ENCODE assay signal across 9 cellular contexts in genomic region chr10:12635127-12635541, GRCh38.
DNase-seq lines count a peak whose midpoint lies in the region; ATAC-seq lines count a peak whose summit lies in the region.
"Had no signal": no experiment of that assay in that cellular context is flagged by ENCODE, and none has a peak within 500 bp of the region (broad histone marks: within the 10 kb centered on the region; RNA-seq: fewer than 3 reads in every experiment).

No MANE protein-coding gene starts in this region.

- H3K36me3 ChIP-seq in stomach smooth muscle (ENCODE audit: control insufficient read depth in 2 of 2, insufficient read depth in 2 of 2, low read length in 2 of 2) = no peaks in the 10 kb centered on the region

- H3K4me1 ChIP-seq in stomach smooth muscle (ENCODE audit: control insufficient read depth, insufficient read depth, low read length) = peaks cover 8% of the 10 kb centered on the region
- H3K4me1 ChIP-seq: psoas muscle had no signal

- H3K4me3 ChIP-seq in stomach smooth muscle (ENCODE audit: low read length in 2 of 2) = no peak overlapping the region
- H3K4me3 ChIP-seq: psoas muscle had no signal

- H3K27ac ChIP-seq in stomach smooth muscle (ENCODE audit: low read length) = peak overlapping the region; percentile 18
- H3K27ac ChIP-seq: psoas muscle had no signal

- no peaks in the 10 kb centered on the region for H3K9me3 ChIP-seq in stomach smooth muscle (ENCODE audit: control insufficient read depth in 2 of 2, low read length in 2 of 2)
- H3K9me3 ChIP-seq: psoas muscle had no signal

- ATAC-seq in GM19395 (IDR thresholded peaks at IDR 0.05; ENCODE audit: unreplicated experiment) = no peak
- ATAC-seq: psoas muscle had no signal

- peak; percentile 71 for DNase-seq in activated effector memory CD4-positive, alpha-beta T cell treated with anti-CD3 and anti-CD28 coated beads, Interleukin-2, amount 50 U/mL, for 16 hours
- no peak for DNase-seq in activated effector memory CD4-positive, alpha-beta T cell treated with Interleukin-2 at 50 U/mL for 16 hours
- DNase-seq in activated T-cell treated with anti-CD3 and anti-CD28 coated beads, Interleukin-2, amount 50 U/mL, for 1 hour = peak; percentile 36
- DNase-seq in iris pigment epithelial cell (ENCODE audit: low read depth) = peak; percentile 17
- no peak for DNase-seq in activated CD8-positive, alpha-beta memory T cell treated with anti-CD3 and anti-CD28 coated beads for 24 hours
- no peak for DNase-seq in activated CD8-positive, alpha-beta memory T cell treated with anti-CD3 and anti-CD28 coated beads, Interleukin-2, amount 50 U/mL, for 48 hours

- no peak overlapping the region for H3K9ac ChIP-seq in stomach smooth muscle (ENCODE audit: low read length in 2 of 2)

- H3K27me3 ChIP-seq in stomach smooth muscle (ENCODE audit: control insufficient read depth in 1 of 2, insufficient read depth in 2 of 2, low read length in 2 of 2) = no peaks in the 10 kb centered on the region

Comparison
In these comparisons a context has a peak if more than half of its experiments do, and no peak if none do; other contexts are left out.
1. DNase-seq: peak in activated effector memory CD4-positive, alpha-beta T cell treated with anti-CD3 and anti-CD28 coated beads, Interleukin-2, amount 50 U/mL, for 16 hours (single experiment), activated T-cell treated with anti-CD3 and anti-CD28 coated beads, Interleukin-2, amount 50 U/mL, for 1 hour (single experiment) and iris pigment epithelial cell (single experiment); none in activated effector memory CD4-positive, alpha-beta T cell treated with Interleukin-2 at 50 U/mL for 16 hours (single experiment), activated CD8-positive, alpha-beta memory T cell treated with anti-CD3 and anti-CD28 coated beads for 24 hours (single experiment) and activated CD8-positive, alpha-beta memory T cell treated with anti-CD3 and anti-CD28 coated beads, Interleukin-2, amount 50 U/mL, for 48 hours (single experiment).